Comparison of ENCODE assay signal across 1 cellular context in genomic region chr1:66929691-66929998, GRCh38.
TF ChIP-seq lines count a peak whose summit lies in the region.

No MANE protein-coding gene starts in this region.

TF ChIP-seq in H1, 55 proteins besides CTCF, POLR2A, EP300 and RAD21:
- TF ChIP-seq HDAC2 (IDR thresholded peaks at IDR 0.05; ENCODE audit: borderline replicate concordance in 1 of 2, low read depth in 2 of 2, low read length in 2 of 2) (0 out of 4 replicates have a peak, but pooled peaks of 1 of the 2 experiments have one; percentile 32), E2F6 (IDR thresholded peaks at IDR 0.05) (no peak), KDM5A (IDR thresholded peaks at IDR 0.05; ENCODE audit: low read length) (no peak), KDM1A (IDR thresholded peaks at IDR 0.05; ENCODE audit: borderline replicate concordance, low read length) (peak; percentile 86; the same call in 1 of the 2 replicates), RBBP5 (IDR thresholded peaks at IDR 0.05; ENCODE audit: borderline replicate concordance, low read depth, low read length) (no peak)
